Comparison of ENCODE assay signal across 8 cellular contexts in genomic region chrX:153818571-153819397, GRCh38. TPM values are rescaled to one million over a fixed set of nuclear protein-coding genes. Genes with fewer than 3 reads are reported as not detected.
DNase-seq lines count a peak whose midpoint lies in the region; ATAC-seq, FAIRE-seq and TF ChIP-seq lines count a peak whose summit lies in the region.

No MANE protein-coding gene starts in this region.

- ATAC-seq in Right ventricle myocardium superior (ENCODE audit: poor library complexity) = peak; percentile 89
- ATAC-seq in GM21423 (IDR thresholded peaks at IDR 0.05; ENCODE audit: unreplicated experiment) = no peak

- H3K27me3 ChIP-seq in sigmoid colon = no peaks in the 10 kb centered on the region

- TF ChIP-seq CTCF in sigmoid colon (IDR thresholded peaks at IDR 0.05) = no peak

- H3K36me3 ChIP-seq in sigmoid colon = no peaks in the 10 kb centered on the region

- no peak for TF ChIP-seq EP300 in sigmoid colon (IDR thresholded peaks at IDR 0.05)

- 5 to 7% methylated on average over 68 of the region's 68 CpGs for WGBS in sigmoid colon, 2 donors

- TF ChIP-seq POLR2A in GM12891 (IDR thresholded peaks at IDR 0.05; ENCODE audit: low read depth, low read length) (no peak), sigmoid colon (IDR thresholded peaks at IDR 0.05) (no peak)

- H3K4me3 ChIP-seq in sigmoid colon = peak overlapping the region; percentile 32 to 56 (median 48)

- H3K9me3 ChIP-seq in sigmoid colon = no peaks in the 10 kb centered on the region

- peak; percentile 58 for DNase-seq in GM12891 (ENCODE audit: insufficient read length, low spot score)
- DNase-seq in NCI-H460 (ENCODE audit: extremely low read depth, low read depth) = peak; percentile 19
- peak; percentile 39 for DNase-seq in activated effector memory CD4-positive, alpha-beta T cell treated with Interleukin-2 at 50 U/mL for 16 hours
- peak; percentile 61 for DNase-seq in Right ventricle myocardium superior
- no peak for DNase-seq in sigmoid colon
- no peak for DNase-seq in NCI-H1694 treated with DMSO at 0.1 percent for 48 hours (lab: John Stamatoyannopoulos, UW)
- DNase-seq in NCI-H524 treated with DMSO at 0.1 percent for 48 hours (lab: John Stamatoyannopoulos, UW) = no peak

- peak overlapping the region in 3 of 4 donors; percentile 21 to 62 (median 61) for H3K27ac ChIP-seq in sigmoid colon

- intact Hi-C loops in Right ventricle myocardium superior (cut with DNase I) = no loop called here
- intact Hi-C loops in sigmoid colon (cut with DNase I) = no loop called here

- peaks cover 0 to 10% (median 3%) of the 10 kb centered on the region in 4 donors for H3K4me1 ChIP-seq in sigmoid colon

- FAIRE-seq in GM12891 (lab: Jason Lieb, UNC) = peak; percentile 55

TF ChIP-seq in GM12891, 5 proteins besides CTCF, POLR2A, EP300 and RAD21:
- TF ChIP-seq PAX5 (IDR thresholded peaks at IDR 0.05; ENCODE audit: insufficient read depth, low read length, severe bottlenecking) (no peak), SPI1 (IDR thresholded peaks at IDR 0.05; ENCODE audit: low read depth, low read length) (no peak), POU2F2 (IDR thresholded peaks at IDR 0.05; ENCODE audit: low read depth, low read length) (no peak), POLR2AphosphoS5 (IDR thresholded peaks at IDR 0.05; ENCODE audit: low read depth, low read length) (no peak), TAF1 (IDR thresholded peaks at IDR 0.05; ENCODE audit: low read depth, low read length) (no peak)
TF ChIP-seq in GM12891: peak in this region for 0.

RNA-seq across cellular contexts. Expression of gene PDZD4, which starts 11.6 kb away (rescaled TPM):
- polyA plus RNA-seq in GM12891 (2012; ENCODE audit: low read depth, missing spikeins) = 0.03 TPM
- total RNA-seq in NCI-H460 (2014; rRNA removed; shearing (Covaris generic)) = 1.1 and 1.4 TPM in 2 replicates
- 4.2 and 5.3 TPM in 2 replicates for polyA plus RNA-seq in NCI-H460 (2014; cell fraction: nucleus; rRNA removed)
- total RNA-seq in Right ventricle myocardium superior (2.6 TPM), sigmoid colon (10 to 100 TPM in 3 of 4 donors, 1 to 10 TPM in 1; 8.6 to 24.4 (median 14.2) TPM)
- polyA plus RNA-seq in sigmoid colon = 1 to 10 TPM in 2 of 3 donors, under 1 TPM in 1; 0.46 to 5.1 (median 1.2) TPM

RNA-seq across cellular contexts. Expression of gene SSR4, which starts 24.3 kb away (rescaled TPM):
- 338 TPM for polyA plus RNA-seq in GM12891 (2012; ENCODE audit: low read depth, missing spikeins)
- total RNA-seq in NCI-H460 (2014; rRNA removed; shearing (Covaris generic)) = 387 and 464 TPM in 2 replicates
- polyA plus RNA-seq in NCI-H460 (2014; cell fraction: nucleus; rRNA removed) = 269 and 450 TPM in 2 replicates
- total RNA-seq in Right ventricle myocardium superior = 129 TPM
- total RNA-seq in sigmoid colon = 100 to 1,000 TPM; 143 to 177 (median 156) TPM
- polyA plus RNA-seq in sigmoid colon = 100 to 1,000 TPM; 327 to 494 (median 405) TPM

RNA-seq across cellular contexts. Expression of gene IDH3G, which starts 24.6 kb away (rescaled TPM):
- polyA plus RNA-seq in GM12891 (2012; ENCODE audit: low read depth, missing spikeins) = 59.6 TPM
- total RNA-seq in NCI-H460 (2014; rRNA removed; shearing (Covaris generic)) = 81.4 and 82.4 TPM in 2 replicates
- polyA plus RNA-seq in NCI-H460 (2014; cell fraction: nucleus; rRNA removed) = 158 and 171 TPM in 2 replicates
- 76.9 TPM for total RNA-seq in Right ventricle myocardium superior
- total RNA-seq in sigmoid colon = 10 to 100 TPM; 54.2 to 89.5 (median 62.7) TPM
- polyA plus RNA-seq in sigmoid colon = 10 to 100 TPM; 66.7 to 85.3 (median 76.5) TPM

RNA-seq across cellular contexts. Expression of gene SRPK3, which starts 37.9 kb away (rescaled TPM):
- polyA plus RNA-seq in GM12891 (2012; ENCODE audit: low read depth, missing spikeins) = 0.13 TPM
- 0.12 and 0.17 TPM in 2 replicates for total RNA-seq in NCI-H460 (2014; rRNA removed; shearing (Covaris generic))
- 0.51 TPM in 1 of 2 replicates, not detected in the other for polyA plus RNA-seq in NCI-H460 (2014; cell fraction: nucleus; rRNA removed)
- 38.0 TPM for total RNA-seq in Right ventricle myocardium superior
- 10 to 100 TPM in 1 of 4 donors, 1 to 10 TPM in 3; 2.1 to 13.0 (median 6.9) TPM for total RNA-seq in sigmoid colon
- under 1 TPM in 1 of 3 donors, not detected in 2; 0.31 TPM for polyA plus RNA-seq in sigmoid colon

RNA-seq across cellular contexts. Expression of gene PLXNB3, which starts 54.7 kb away (rescaled TPM):
- polyA plus RNA-seq in GM12891 (2012; ENCODE audit: low read depth, missing spikeins) = 0.03 TPM
- total RNA-seq in NCI-H460 (2014; rRNA removed; shearing (Covaris generic)) = 3.3 and 4.9 TPM in 2 replicates
- 12.3 TPM in 2 replicates for polyA plus RNA-seq in NCI-H460 (2014; cell fraction: nucleus; rRNA removed)
- total RNA-seq in Right ventricle myocardium superior (1.5 TPM), sigmoid colon (10 to 100 TPM in 3 of 4 donors, 1 to 10 TPM in 1; 9.2 to 50.1 (median 25.7) TPM)
- 1 to 10 TPM in 1 of 3 donors, under 1 TPM in 1, not detected in 1; 0.60 to 2.2 TPM for polyA plus RNA-seq in sigmoid colon

Comparison
In these comparisons a context has a peak if more than half of its experiments do, and no peak if none do; other contexts are left out.
1. DNase-seq: peak in GM12891 (single experiment), NCI-H460 (single experiment), activated effector memory CD4-positive, alpha-beta T cell treated with Interleukin-2 at 50 U/mL for 16 hours (single experiment) and Right ventricle myocardium superior (single experiment); none in sigmoid colon (single experiment), NCI-H1694 treated with DMSO at 0.1 percent for 48 hours (single experiment) and NCI-H524 treated with DMSO at 0.1 percent for 48 hours (single experiment).